In the genomic region with DNA sequence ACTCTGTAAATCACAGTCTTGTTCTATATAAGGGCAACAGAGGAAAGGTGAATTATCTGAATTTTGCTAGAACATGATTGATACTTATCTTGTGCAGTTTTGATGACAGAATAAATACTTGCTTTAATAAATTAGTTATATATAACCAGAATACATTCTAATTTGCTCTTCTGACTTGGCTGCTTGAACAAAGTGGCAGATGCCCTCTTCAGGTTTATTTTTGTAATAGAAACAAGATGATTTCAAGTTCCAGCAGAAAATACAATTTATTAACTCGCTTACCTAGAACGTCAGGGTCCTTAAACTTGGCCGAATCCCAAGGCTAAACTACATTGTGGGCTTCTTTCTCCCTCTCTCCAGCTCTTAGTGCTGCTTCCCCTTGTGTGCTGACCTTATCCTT, we compare ENCODE assay signal across 18 cellular contexts. TPM values are rescaled to one million over a fixed set of nuclear protein-coding genes. Genes with fewer than 3 reads are reported as not detected.
"Had no signal": no experiment of that assay in that cellular context is flagged by ENCODE, and none has a peak within 500 bp of the region (broad histone marks: within the 10 kb centered on the region; RNA-seq: fewer than 3 reads in every experiment).

No MANE protein-coding gene starts in this region.

- H3K9me3 Mint-ChIP-seq: activated B cell treated with CpG ODN at 0.5 μM for 24 hours; activated CD4-positive, alpha-beta T cell treated with anti-CD3 and anti-CD28 coated beads, Interleukin-2, amount 10 ng/mL, durations not matched to agents 7 days and 5 days had no signal

- H3K27me3 Mint-ChIP-seq: activated B cell treated with CpG ODN at 0.5 μM for 24 hours; activated CD4-positive, alpha-beta T cell treated with anti-CD3 and anti-CD28 coated beads, Interleukin-2, amount 10 ng/mL, durations not matched to agents 7 days and 5 days; naive thymus-derived CD4-positive, alpha-beta T cell had no signal

- H3K27ac Mint-ChIP-seq: activated B cell treated with CpG ODN at 0.5 μM for 24 hours; activated CD4-positive, alpha-beta T cell treated with anti-CD3 and anti-CD28 coated beads, Interleukin-2, amount 10 ng/mL, durations not matched to agents 7 days and 5 days had no signal

- H3K4me1 Mint-ChIP-seq: activated B cell treated with CpG ODN at 0.5 μM for 24 hours; activated CD4-positive, alpha-beta T cell treated with anti-CD3 and anti-CD28 coated beads, Interleukin-2, amount 10 ng/mL, durations not matched to agents 7 days and 5 days had no signal

- H3K36me3 ChIP-seq: breast epithelium, left ventricle myocardium inferior, stomach, thoracic aorta had no signal

- DNase-seq: activated B cell treated with CpG ODN at 0.5 μM for 24 hours; activated CD4-positive, alpha-beta T cell treated with anti-CD3 and anti-CD28 coated beads, Interleukin-2, amount 10 ng/mL, durations not matched to agents 7 days and 5 days; activated CD8-positive, alpha-beta memory T cell treated with anti-CD3 and anti-CD28 coated beads for 24 hours; activated naive CD4-positive, alpha-beta T cell treated with Interleukin-2 at 50 U/mL for 16 hours; aorta; erythroblast; hippocampal formation; left ventricle myocardium inferior; mucosa of descending colon; stimulated activated CD4-positive, alpha-beta T cell treated with anti-CD3 and anti-CD28 coated beads, Interleukin-12 subunit alpha, Interleukin-12 subunit beta, amount 100 ng/mL, for 4 hours; stimulated activated CD4-positive, alpha-beta T cell treated with anti-CD3 and anti-CD28 coated beads, Interleukin-2, amount 100 ng/mL, for 24 hours; stomach had no signal

- H3K27ac ChIP-seq: breast epithelium, left ventricle myocardium inferior, parathyroid adenoma, stomach had no signal

- H3K9me3 ChIP-seq: breast epithelium, left ventricle myocardium inferior, mucosa of descending colon, stomach, thoracic aorta had no signal

- H3K4me3 Mint-ChIP-seq: activated B cell treated with CpG ODN at 0.5 μM for 24 hours; activated CD4-positive, alpha-beta T cell treated with anti-CD3 and anti-CD28 coated beads, Interleukin-2, amount 10 ng/mL, durations not matched to agents 7 days and 5 days; naive thymus-derived CD4-positive, alpha-beta T cell had no signal

- H3K4me3 ChIP-seq: breast epithelium, left ventricle myocardium inferior, mucosa of descending colon, stomach had no signal

- H3K27me3 ChIP-seq: breast epithelium, stomach had no signal

- H3K36me3 Mint-ChIP-seq: naive thymus-derived CD4-positive, alpha-beta T cell had no signal

- H3K4me1 ChIP-seq: breast epithelium, left ventricle myocardium inferior, stomach had no signal

RNA-seq across cellular contexts. Expression of gene SSTR1, which starts 57.6 kb away (rescaled TPM):
- total RNA-seq: activated B cell treated with CpG ODN at 0.5 μM for 24 hours; activated CD4-positive, alpha-beta T cell treated with anti-CD3 and anti-CD28 coated beads, Interleukin-2, amount 10 ng/mL, durations not matched to agents 7 days and 5 days; dermis microvascular lymphatic vessel endothelial cell; naive thymus-derived CD4-positive, alpha-beta T cell; T-helper 2 cell treated with Interferon-gamma antibody and Interleukin-4, amounts not matched to agents 100 ng/mL and 5 ng/mL, for 36 hours had no signal
- polyA plus RNA-seq: naive thymus-derived CD4-positive, alpha-beta T cell had no signal
